18 cellular contexts compared by ENCODE assay signal in genomic region chr2:241204490-241204889, GRCh38. TPM values are rescaled to one million over a fixed set of nuclear protein-coding genes. Genes with fewer than 3 reads are reported as not detected.
A peak's percentile ranks its signal among the peaks of the same experiment; 100 is the strongest.
DNase-seq lines count a peak whose midpoint lies in the region; ATAC-seq, FAIRE-seq and TF ChIP-seq lines count a peak whose summit lies in the region.
"Had no signal": no experiment of that assay in that cellular context is flagged by ENCODE, and none has a peak within 500 bp of the region (broad histone marks: within the 10 kb centered on the region; RNA-seq: fewer than 3 reads in every experiment).

No MANE protein-coding gene starts in this region.

- SMC1A ChIA-PET in GM12878 (lab: Charles Lee; ENCODE audit: uncharacterized antibody, unreplicated experiment): no interaction called here

- 23% methylated on average over 4 of the region's 4 CpGs for WGBS in GM12878 (ENCODE audit: insufficient coverage, insufficient replicate concordance, low lambda C conversion rate, missing lambda C conversion rate)

- H3K27ac Mint-ChIP-seq in naive thymus-derived CD4-positive, alpha-beta T cell: no peak overlapping the region
- H3K27ac Mint-ChIP-seq: HFFc6 had no signal

- H3K4me3 ChIP-seq in DND-41 (ENCODE audit: low read depth in 1 of 2, low read length in 2 of 2): no peak overlapping the region
- no peak overlapping the region for H3K4me3 ChIP-seq in GM12878
- H3K4me3 ChIP-seq in naive thymus-derived CD4-positive, alpha-beta T cell (ENCODE audit: low read length): no peak overlapping the region
- no peak overlapping the region for H3K4me3 ChIP-seq in colonic mucosa
- H3K4me3 ChIP-seq: GM23248, HAP-1 had no signal

- TF ChIP-seq EP300 in GM12878 (IDR thresholded peaks at IDR 0.05; ENCODE audit: borderline replicate concordance in 1 of 2, control insufficient read depth in 1 of 2, low read depth in 2 of 2, low read length in 2 of 2): no peak

- peak overlapping the region in 1 of 10 donors; percentile 63 for H3K4me3 Mint-ChIP-seq in naive thymus-derived CD4-positive, alpha-beta T cell
- H3K4me3 Mint-ChIP-seq: CD4-positive, alpha-beta memory T cell; HFFc6 had no signal

- no peaks in the 10 kb centered on the region for H3K36me3 Mint-ChIP-seq in naive thymus-derived CD4-positive, alpha-beta T cell
- H3K36me3 Mint-ChIP-seq: CD4-positive, alpha-beta memory T cell had no signal

- FAIRE-seq in GM12878 (lab: Jason Lieb, UNC): no peak
- FAIRE-seq: G401.6 had no signal

- POLR2A ChIA-PET in GM12878 (lab: Charles Lee): no interaction called here
- POLR2A ChIA-PET in naive thymus-derived CD4-positive, alpha-beta T cell (lab: Charles Lee): no interaction called here

- no peak overlapping the region for H3K4me2 ChIP-seq in DND-41 (ENCODE audit: insufficient read depth, low read length)
- no peak overlapping the region for H3K4me2 ChIP-seq in GM12878 (ENCODE audit: control insufficient read depth, insufficient read depth)

- H3K79me2 ChIP-seq in DND-41 (ENCODE audit: insufficient read depth, low read length) (no peaks in the 10 kb centered on the region), GM12878 (ENCODE audit: control insufficient read depth, insufficient read depth, low read length) (no peaks in the 10 kb centered on the region)

- H3K4me1 ChIP-seq in DND-41 (ENCODE audit: insufficient read depth, low read length) (no peaks in the 10 kb centered on the region), GM12878 (ENCODE audit: control insufficient read depth, insufficient read depth, low read length) (no peaks in the 10 kb centered on the region), colonic mucosa (no peaks in the 10 kb centered on the region)
- no peaks in the 10 kb centered on the region for H3K4me1 ChIP-seq in naive thymus-derived CD4-positive, alpha-beta T cell (ENCODE audit: control insufficient read depth in 2 of 2, insufficient read depth in 2 of 2, low read length in 2 of 2)
- H3K4me1 ChIP-seq: HAP-1 had no signal

- H3K9me3 ChIP-seq in DND-41 (ENCODE audit: insufficient read depth, low read length, severe bottlenecking): no peaks in the 10 kb centered on the region
- H3K9me3 ChIP-seq in GM12878 (replicated peaks; ENCODE audit: control insufficient read depth, insufficient read depth, low read length): no peaks in the 10 kb centered on the region
- no peaks in the 10 kb centered on the region for H3K9me3 ChIP-seq in naive thymus-derived CD4-positive, alpha-beta T cell (ENCODE audit: control insufficient read depth in 2 of 3, low read length in 3 of 3)
- H3K9me3 ChIP-seq in colonic mucosa: no peaks in the 10 kb centered on the region
- H3K9me3 ChIP-seq: HAP-1 had no signal

- no peak for TF ChIP-seq RAD21 in GM12878 (IDR thresholded peaks at IDR 0.05; ENCODE audit: insufficient read depth, low read depth, low read length)

- TF ChIP-seq CTCF in DND-41 (IDR thresholded peaks at IDR 0.05; ENCODE audit: borderline replicate concordance, extremely low read depth, low read length, poor library complexity, severe bottlenecking) (no peak), GM12878 (IDR thresholded peaks at IDR 0.05 in 2 of 3, conservative IDR thresholded peaks at IDR 0.05 in 1 of 3; ENCODE audit: control insufficient read depth in 2 of 3, extremely low read depth in 1 of 3, insufficient read depth in 1 of 3, low read depth in 3 of 3, low read length in 3 of 3) (no peak), GM10266 (IDR thresholded peaks at IDR 0.05; ENCODE audit: control insufficient read depth, insufficient read depth, low read depth, missing control alignments) (no peak), colonic mucosa (IDR thresholded peaks at IDR 0.05) (no peak)

- in situ Hi-C loops in GM12878 (cut with MboI): no loop called here

- RAD21 ChIA-PET in GM12878 (lab: Charles Lee; ENCODE audit: unreplicated experiment): no interaction called here

- intact Hi-C loops in Right ventricle myocardium inferior (cut with DNase I) (no loop called here), left ventricle myocardium superior (cut with micrococcal nuclease) (no loop called here), GM12878 (cut with micrococcal nuclease; ENCODE audit: unreplicated experiment) (no loop called here), colonic mucosa (cut with DNase I) (no loop called here)
- intact Hi-C loops in naive thymus-derived CD4-positive, alpha-beta T cell (cut with micrococcal nuclease): no loop called here

- peaks cover 4% of the 10 kb centered on the region for H4K20me1 ChIP-seq in DND-41 (ENCODE audit: insufficient read depth, low read length)
- H4K20me1 ChIP-seq in GM12878 (ENCODE audit: control insufficient read depth, insufficient read depth): no peaks in the 10 kb centered on the region

- CTCF ChIA-PET in GM12878 (lab: Yijun Ruan, JAX): no interaction called here
- CTCF ChIA-PET in naive thymus-derived CD4-positive, alpha-beta T cell (lab: Charles Lee): interaction anchor here (0.6 kb wide), 1 partner anchor 325 kb away, joined by 3 read pairs; no protein-coding TSS in a partner anchor

- DNase-seq in Right ventricle myocardium inferior (ENCODE audit: missing footprints): peak; percentile 23
- DNase-seq in left ventricle myocardium superior: no peak
- no peak for DNase-seq in DND-41
- no peak for DNase-seq in GM12878 (ENCODE audit: low read depth, low spot score)
- DNase-seq in naive thymus-derived CD4-positive, alpha-beta T cell: no peak
- DNase-seq in GM10266 (ENCODE audit: extremely low spot score): no peak
- no peak for DNase-seq in colonic mucosa
- DNase-seq: ACHN; C1 segment of cervical spinal cord; CD4-positive, alpha-beta memory T cell; DMS79; EL; GM23248; HFFc6 had no signal

- no peaks in the 10 kb centered on the region for H3K9me3 Mint-ChIP-seq in naive thymus-derived CD4-positive, alpha-beta T cell
- H3K9me3 Mint-ChIP-seq: CD4-positive, alpha-beta memory T cell; HFFc6 had no signal

- ATAC-seq in Right ventricle myocardium inferior (no peak), left ventricle myocardium superior (no peak), DND-41 (ENCODE audit: insufficient read depth, low read depth) (peak; percentile 24; the same call in 1 of the 3 replicates), GM12878 (peak; percentile 12; the same call in 1 of the 3 replicates), HG03097 (IDR thresholded peaks at IDR 0.05; ENCODE audit: low FRiP score, unreplicated experiment) (no peak)
- peak; percentile 12 for ATAC-seq in naive thymus-derived CD4-positive, alpha-beta T cell

- H3K27me3 ChIP-seq in DND-41 (ENCODE audit: insufficient read depth, low read length, poor library complexity) (no peaks in the 10 kb centered on the region), GM12878 (replicated peaks in 1 of 2; ENCODE audit: control insufficient read depth in 2 of 2, insufficient read depth in 2 of 2, low read length in 1 of 2) (no peaks in the 10 kb centered on the region), colonic mucosa (no peaks in the 10 kb centered on the region)
- no peaks in the 10 kb centered on the region for H3K27me3 ChIP-seq in naive thymus-derived CD4-positive, alpha-beta T cell (ENCODE audit: control insufficient read depth in 2 of 2, insufficient read depth in 2 of 2, low read length in 2 of 2)

- H3K27ac ChIP-seq in DND-41 (ENCODE audit: low read length) (no peak overlapping the region), GM12878 (ENCODE audit: control insufficient read depth, insufficient read depth) (no peak overlapping the region), colonic mucosa (no peak overlapping the region)
- no peak overlapping the region for H3K27ac ChIP-seq in naive thymus-derived CD4-positive, alpha-beta T cell (ENCODE audit: low read depth, low read length)
- H3K27ac ChIP-seq: GM23248, HL-60 had no signal

- H3K4me1 Mint-ChIP-seq in naive thymus-derived CD4-positive, alpha-beta T cell: no peaks in the 10 kb centered on the region
- H3K4me1 Mint-ChIP-seq: CD4-positive, alpha-beta memory T cell had no signal

- TF ChIP-seq POLR2A in GM12878 (IDR thresholded peaks at IDR 0.05; ENCODE audit: low read depth, low read length): no peak

- H3K36me3 ChIP-seq in DND-41 (ENCODE audit: insufficient read depth, low read length) (no peaks in the 10 kb centered on the region), GM12878 (ENCODE audit: control insufficient read depth in 2 of 2, insufficient read depth in 2 of 2, low read length in 1 of 2) (no peaks in the 10 kb centered on the region), colonic mucosa (no peaks in the 10 kb centered on the region)
- H3K36me3 ChIP-seq in naive thymus-derived CD4-positive, alpha-beta T cell (ENCODE audit: control insufficient read depth in 2 of 3, insufficient read depth in 3 of 3, low read length in 3 of 3): no peaks in the 10 kb centered on the region
- H3K36me3 ChIP-seq: HAP-1 had no signal

- H3K27me3 Mint-ChIP-seq in naive thymus-derived CD4-positive, alpha-beta T cell: no peaks in the 10 kb centered on the region
- H3K27me3 Mint-ChIP-seq: CD4-positive, alpha-beta memory T cell had no signal

- H3K9ac ChIP-seq in DND-41 (ENCODE audit: low read depth, low read length) (no peak overlapping the region), GM12878 (ENCODE audit: control insufficient read depth, insufficient read depth, low read length) (no peak overlapping the region), colonic mucosa (ENCODE audit: low read depth in 2 of 2, low read length in 2 of 2) (no peak overlapping the region)
- H3K9ac ChIP-seq: GM23248 had no signal

- H2AFZ ChIP-seq in DND-41 (ENCODE audit: low read depth, low read length): no peak overlapping the region
- no peak overlapping the region for H2AFZ ChIP-seq in GM12878 (ENCODE audit: control insufficient read depth, low read depth, low read length)
- H2AFZ ChIP-seq: GM23248 had no signal

- BruUV-seq in GM12878 (replicated peaks; lab: Mats Ljungman, UMichigan): no TSS peak

RNA-seq across cellular contexts. Expression of gene ANO7, which starts 16.0 kb away (rescaled TPM):
- 0.81 TPM for total RNA-seq in Right ventricle myocardium inferior
- total RNA-seq in left ventricle myocardium superior: 1.1 TPM
- total RNA-seq in GM12878 (2013; cell fraction: nucleolus; rRNA removed): 19.1 and 21.0 TPM in 2 replicates
- total RNA-seq in GM12878 (2014; rRNA removed): 0.49 and 0.56 TPM in 2 replicates
- 0.18 and 0.22 TPM in 2 replicates for total RNA-seq in GM12878 (2014; rRNA removed; fragmentation: Illumina TruSeq; extraction: Trizol)
- total RNA-seq in GM12878 (2021): 0.88 and 1.4 TPM in 2 replicates
- polyA plus RNA-seq in GM12878 (2011; ENCODE audit: low read depth): 0.43 TPM
- 0.56 and 1.2 TPM in 2 replicates for polyA plus RNA-seq in GM12878 (2011; rRNA removed)
- polyA plus RNA-seq in GM12878 (2011; cell fraction: cytosol; rRNA removed): 1.5 TPM in 2 replicates
- polyA plus RNA-seq in GM12878 (2011; cell fraction: nucleus; rRNA removed): 8.0 TPM in 2 replicates
- 1.8 TPM in 2 replicates for polyA plus RNA-seq in GM12878 (2012)
- polyA plus RNA-seq in GM12878 (2014; fragmentation: Illumina TruSeq; extraction: Trizol): 0.24 and 0.35 TPM in 2 replicates
- under 1 TPM; 0.08 to 0.11 TPM for polyA plus RNA-seq in GM12878 (2014; fragmentation: Nextera tagmentation; extraction: Ambion mirVana)
- 0.47 and 1.1 TPM in 2 replicates for polyA plus RNA-seq in GM12878 (2014; rRNA removed)
- polyA plus RNA-seq in GM12878 (2016; fragmentation: Nextera tagmentation; extraction: Ambion mirVana): under 1 TPM; 0.40 to 0.50 TPM
- 2.7 and 3.9 TPM in 2 replicates for polyA minus RNA-seq in GM12878 (2011; rRNA and poly(A)+ RNA removed)
- 1.0 and 1.6 TPM in 2 replicates for polyA minus RNA-seq in GM12878 (2011; cell fraction: cytosol; rRNA and poly(A)+ RNA removed)
- 3.6 and 5.7 TPM in 2 replicates for polyA minus RNA-seq in GM12878 (2011; cell fraction: nucleus; rRNA and poly(A)+ RNA removed)
- under 1 TPM; 0.16 to 0.94 (median 0.27) TPM for total RNA-seq in naive thymus-derived CD4-positive, alpha-beta T cell
- under 1 TPM in 1 of 2 donors, not detected in 1; 0.32 TPM for polyA plus RNA-seq in naive thymus-derived CD4-positive, alpha-beta T cell
- 10 to 100 TPM; 41.4 to 55.0 TPM for total RNA-seq in colonic mucosa

RNA-seq across cellular contexts. Expression of gene PPP1R7, which starts 54.2 kb away (rescaled TPM):
- total RNA-seq in Right ventricle myocardium inferior (66.6 TPM), left ventricle myocardium superior (70.3 TPM), GM12878 (2014; rRNA removed) (78.5 and 88.0 TPM in 2 replicates), GM12878 (2014; rRNA removed; fragmentation: Illumina TruSeq; extraction: Trizol) (85.7 and 87.8 TPM in 2 replicates), GM12878 (2021) (76.9 and 84.3 TPM in 2 replicates), colonic mucosa (10 to 100 TPM; 74.7 to 77.8 TPM)
- 33.8 and 144 TPM in 2 replicates for total RNA-seq in GM12878 (2013; cell fraction: nucleolus; rRNA removed)
- 64.8 TPM for polyA plus RNA-seq in GM12878 (2011; ENCODE audit: low read depth)
- polyA plus RNA-seq in GM12878 (2011; rRNA removed) (123 and 157 TPM in 2 replicates), GM12878 (2014; fragmentation: Illumina TruSeq; extraction: Trizol) (146 and 167 TPM in 2 replicates), GM12878 (2014; fragmentation: Nextera tagmentation; extraction: Ambion mirVana) (10 to 100 TPM; 81.4 to 82.8 TPM), GM12878 (2014; rRNA removed) (91.5 and 99.6 TPM in 2 replicates), GM12878 (2016; fragmentation: Nextera tagmentation; extraction: Ambion mirVana) (100 to 1,000 TPM; 169 to 174 TPM)
- polyA plus RNA-seq in GM12878 (2011; cell fraction: cytosol; rRNA removed): 52.0 and 59.3 TPM in 2 replicates
- 50.8 and 59.6 TPM in 2 replicates for polyA plus RNA-seq in GM12878 (2011; cell fraction: nucleus; rRNA removed)
- polyA plus RNA-seq in GM12878 (2012): 86.5 and 102 TPM in 2 replicates
- polyA minus RNA-seq in GM12878 (2011; rRNA and poly(A)+ RNA removed): 37.3 and 41.8 TPM in 2 replicates
- polyA minus RNA-seq in GM12878 (2011; cell fraction: cytosol; rRNA and poly(A)+ RNA removed): 22.7 and 48.7 TPM in 2 replicates
- 19.1 and 32.2 TPM in 2 replicates for polyA minus RNA-seq in GM12878 (2011; cell fraction: nucleus; rRNA and poly(A)+ RNA removed)
- 100 to 1,000 TPM in 1 of 5 experiments, 10 to 100 TPM in 4; 39.2 to 105 (median 55.3) TPM for total RNA-seq in naive thymus-derived CD4-positive, alpha-beta T cell
- polyA plus RNA-seq in naive thymus-derived CD4-positive, alpha-beta T cell: 100 to 1,000 TPM; 110 to 122 TPM

RNA-seq across cellular contexts. Expression of gene PASK, which starts 55.2 kb away (rescaled TPM):
- total RNA-seq in Right ventricle myocardium inferior (1.4 TPM), left ventricle myocardium superior (3.4 TPM), GM12878 (2014; rRNA removed) (32.6 and 35.2 TPM in 2 replicates), GM12878 (2014; rRNA removed; fragmentation: Illumina TruSeq; extraction: Trizol) (21.7 and 21.8 TPM in 2 replicates), GM12878 (2021) (49.6 and 54.9 TPM in 2 replicates), colonic mucosa (10 to 100 TPM in 1 of 2 donors, 1 to 10 TPM in 1; 5.6 to 39.2 TPM)
- total RNA-seq in GM12878 (2013; cell fraction: nucleolus; rRNA removed): 112 and 123 TPM in 2 replicates
- 19.5 TPM for polyA plus RNA-seq in GM12878 (2011; ENCODE audit: low read depth)
- polyA plus RNA-seq in GM12878 (2011; rRNA removed) (59.4 and 62.2 TPM in 2 replicates), GM12878 (2014; fragmentation: Illumina TruSeq; extraction: Trizol) (24.3 and 29.5 TPM in 2 replicates), GM12878 (2014; fragmentation: Nextera tagmentation; extraction: Ambion mirVana) (10 to 100 TPM in 1 of 2 experiments, 1 to 10 TPM in 1; 9.6 to 10.8 TPM), GM12878 (2014; rRNA removed) (36.7 and 42.0 TPM in 2 replicates), GM12878 (2016; fragmentation: Nextera tagmentation; extraction: Ambion mirVana) (10 to 100 TPM; 25.0 to 27.6 TPM)
- polyA plus RNA-seq in GM12878 (2011; cell fraction: cytosol; rRNA removed): 52.5 and 56.3 TPM in 2 replicates
- 182 and 212 TPM in 2 replicates for polyA plus RNA-seq in GM12878 (2011; cell fraction: nucleus; rRNA removed)
- polyA plus RNA-seq in GM12878 (2012): 36.3 and 39.3 TPM in 2 replicates
- 40.8 and 57.0 TPM in 2 replicates for polyA minus RNA-seq in GM12878 (2011; rRNA and poly(A)+ RNA removed)
- polyA minus RNA-seq in GM12878 (2011; cell fraction: cytosol; rRNA and poly(A)+ RNA removed): 16.3 and 20.4 TPM in 2 replicates
- polyA minus RNA-seq in GM12878 (2011; cell fraction: nucleus; rRNA and poly(A)+ RNA removed): 38.2 and 60.8 TPM in 2 replicates
- total RNA-seq in naive thymus-derived CD4-positive, alpha-beta T cell: 100 to 1,000 TPM in 3 of 5 experiments, 10 to 100 TPM in 2; 72.0 to 160 (median 127) TPM
- 10 to 100 TPM; 15.0 to 25.3 TPM for polyA plus RNA-seq in naive thymus-derived CD4-positive, alpha-beta T cell

Comparison
In these comparisons a context has a peak if more than half of its experiments do, and no peak if none do; other contexts are left out.
1. ATAC-seq: peak in DND-41 (single experiment), GM12878 (single experiment) and naive thymus-derived CD4-positive, alpha-beta T cell (single experiment); none in Right ventricle myocardium inferior (single experiment), left ventricle myocardium superior (single experiment) and HG03097 (single experiment).